ENCODE assay signal across 1 cellular context in genomic region chr5:65969539-65970393, GRCh38.
TF ChIP-seq lines count a peak whose summit lies in the region.

No MANE protein-coding gene starts in this region.

TF ChIP-seq in HEK293, 187 proteins besides CTCF, POLR2A, EP300 and RAD21 (continued from another document and continues in another):
- TF ChIP-seq ZBTB44 (tag by site-specific recombination; IDR thresholded peaks at IDR 0.05) (peak; percentile 87), ZIC2 (tag by site-specific recombination; IDR thresholded peaks at IDR 0.05) (peak; percentile 64), ZNF561 (tag by site-specific recombination; IDR thresholded peaks at IDR 0.05; ENCODE audit: borderline replicate concordance) (0 out of 2 replicates have a peak, but pooled peaks have one; percentile 18), ZNF155 (tag by site-specific recombination; IDR thresholded peaks at IDR 0.05) (no peak), GLIS1 (tag by site-specific recombination; IDR thresholded peaks at IDR 0.05) (peak; percentile 84), PRDM4 (tag by site-specific recombination; IDR thresholded peaks at IDR 0.05) (0 out of 2 replicates have a peak, but pooled peaks have one; percentile 29), ZBTB1 (tag by site-specific recombination; IDR thresholded peaks at IDR 0.05) (no peak), ZNF692 (tag by site-specific recombination; IDR thresholded peaks at IDR 0.05) (no peak), ZNF311 (tag by site-specific recombination; IDR thresholded peaks at IDR 0.05; ENCODE audit: borderline replicate concordance) (no peak), ZNF23 (tag by site-specific recombination; IDR thresholded peaks at IDR 0.05; ENCODE audit: borderline replicate concordance) (no peak), SP7 (tag by site-specific recombination; IDR thresholded peaks at IDR 0.05) (0 out of 2 replicates have a peak, but pooled peaks have one; percentile 11), ZFP41 (tag by site-specific recombination; IDR thresholded peaks at IDR 0.05; ENCODE audit: borderline replicate concordance) (no peak), ZBTB10 (tag by site-specific recombination; IDR thresholded peaks at IDR 0.05) (no peak), ZNF214 (tag by site-specific recombination; IDR thresholded peaks at IDR 0.05; ENCODE audit: borderline replicate concordance) (no peak), PRDM1 (tag by site-specific recombination; IDR thresholded peaks at IDR 0.05) (peak; percentile 69), ZNF521 (tag by site-specific recombination; IDR thresholded peaks at IDR 0.05) (no peak), ZBTB11 (tag by site-specific recombination; conservative IDR thresholded peaks at IDR 0.05; ENCODE audit: low read depth) (peak; percentile 75), ZBTB26 (tag by site-specific recombination; optimal IDR thresholded peaks at IDR 0.05) (no peak), INSM2 (tag by site-specific recombination; IDR thresholded peaks at IDR 0.05) (no peak), ZNF280D (tag by site-specific recombination; IDR thresholded peaks at IDR 0.05) (no peak), ZNF10 (tag by site-specific recombination; IDR thresholded peaks at IDR 0.05) (no peak), ZNF202 (tag by site-specific recombination; IDR thresholded peaks at IDR 0.05; ENCODE audit: borderline replicate concordance) (no peak), ZNF266 (tag by site-specific recombination; IDR thresholded peaks at IDR 0.05; ENCODE audit: low read depth) (no peak), ZNF791 (tag by site-specific recombination; IDR thresholded peaks at IDR 0.05) (no peak), ZFP37 (tag by site-specific recombination; IDR thresholded peaks at IDR 0.05) (no peak), ZNF792 (tag by site-specific recombination; IDR thresholded peaks at IDR 0.05) (no peak), KLF10 (tag by site-specific recombination; IDR thresholded peaks at IDR 0.05) (0 out of 2 replicates have a peak, but pooled peaks have one; percentile 25), ZNF596 (tag by site-specific recombination; IDR thresholded peaks at IDR 0.05) (no peak), ZNF501 (tag by site-specific recombination; IDR thresholded peaks at IDR 0.05) (no peak), ZBTB21 (tag by site-specific recombination; IDR thresholded peaks at IDR 0.05) (no peak), ZNF248 (tag by site-specific recombination; IDR thresholded peaks at IDR 0.05) (no peak), OVOL3 (tag by site-specific recombination; IDR thresholded peaks at IDR 0.05) (0 out of 2 replicates have a peak, but pooled peaks have one; percentile 5), ZNF169 (tag by site-specific recombination; IDR thresholded peaks at IDR 0.05) (no peak), ZNF785 (tag by site-specific recombination; IDR thresholded peaks at IDR 0.05) (no peak), ZNF704 (tag by site-specific recombination; IDR thresholded peaks at IDR 0.05) (no peak), ZNF391 (tag by site-specific recombination; IDR thresholded peaks at IDR 0.05; ENCODE audit: borderline replicate concordance, low read depth) (no peak), ZSCAN4 (tag by site-specific recombination; IDR thresholded peaks at IDR 0.05) (no peak), WT1 (tag by site-specific recombination; IDR thresholded peaks at IDR 0.05) (peak; percentile 21; the same call in 1 of the 2 replicates)
